In genomic region chr11:106216281-106216680, GRCh38 we compare ENCODE assay signal across 21 cellular contexts.
DNase-seq lines count a peak whose midpoint lies in the region; ATAC-seq and TF ChIP-seq lines count a peak whose summit lies in the region.
"Had no signal": no experiment of that assay in that cellular context is flagged by ENCODE, and none has a peak within 500 bp of the region (broad histone marks: within the 10 kb centered on the region; RNA-seq: fewer than 3 reads in every experiment).

No MANE protein-coding gene starts in this region.

- no peak overlapping the region for H3K4me3 ChIP-seq in GM23248
- no peak overlapping the region for H3K4me3 ChIP-seq in astrocyte of the spinal cord (ENCODE audit: low read depth, low read length)
- H3K4me3 ChIP-seq in fibroblast of lung (replicated peaks in 1 of 4; ENCODE audit: control extremely low read depth in 1 of 4, insufficient read depth in 1 of 4, low read depth in 3 of 4, low read length in 4 of 4): no peak overlapping the region
- no peak overlapping the region for H3K4me3 ChIP-seq in aorta (ENCODE audit: low read length in 2 of 2)
- H3K4me3 ChIP-seq: Peyer's patch, SK-N-MC had no signal

- H3K9me3 Mint-ChIP-seq in progenitor cell of endocrine pancreas (ENCODE audit: low read depth): peaks cover 29% of the 10 kb centered on the region
- H3K9me3 Mint-ChIP-seq: HFFc6 had no signal

- H3K4me2 ChIP-seq in GM23248 (ENCODE audit: unreplicated experiment) (no peak overlapping the region), fibroblast of lung (ENCODE audit: extremely low read depth, insufficient read depth, low read length) (no peak overlapping the region)

- peaks cover 41% of the 10 kb centered on the region for H3K4me1 Mint-ChIP-seq in progenitor cell of endocrine pancreas (ENCODE audit: low read depth)

- H4K20me1 ChIP-seq in GM23248 (ENCODE audit: insufficient read depth): no peaks in the 10 kb centered on the region
- H4K20me1 ChIP-seq in fibroblast of lung (ENCODE audit: control insufficient read depth, extremely low read depth, insufficient read depth, low read length): no peaks in the 10 kb centered on the region

- DNase-seq in GM23248 (peak; percentile 11), astrocyte of the spinal cord (ENCODE audit: low read depth, low spot score) (peak; percentile 14), fibroblast of lung (ENCODE audit: low read depth in 2 of 2) (peak; percentile 25 to 28), progenitor cell of endocrine pancreas (ENCODE audit: low spot score, unreplicated experiment) (no peak), ecto neural progenitor cell (ENCODE audit: low spot score) (no peak), activated T-cell treated with anti-CD3 and anti-CD28 coated beads for 4 hours (no peak), aorta (no peak)
- DNase-seq: BE2C, EL, GF-D8, H7, HFFc6, Kasumi-1, NCI-H1417, NCI-H1694 treated with DMSO at 0.1 percent for 48 hours, NCI-H2081 treated with DMSO at 0.1 percent for 48 hours, NCI-H2171 treated with DMSO at 0.1 percent for 48 hours, NCI-H526, Peyer's patch, SHP77 had no signal

- peaks cover 10% of the 10 kb centered on the region; the same call in 1 of the 2 replicates for H3K27me3 ChIP-seq in GM23248 (replicated peaks; ENCODE audit: insufficient read depth)
- H3K27me3 ChIP-seq in fibroblast of lung (ENCODE audit: control insufficient read depth, insufficient read depth, low read length): no peaks in the 10 kb centered on the region
- peaks cover 0 to 2% of the 10 kb centered on the region in 2 donors for H3K27me3 ChIP-seq in aorta (ENCODE audit: control insufficient read depth in 1 of 2, insufficient read depth in 2 of 2, low read length in 1 of 2)
- H3K27me3 ChIP-seq: Peyer's patch had no signal

- no peaks in the 10 kb centered on the region for H3K9me2 ChIP-seq in GM23248 (ENCODE audit: insufficient read depth)

- H3K79me2 ChIP-seq in GM23248 (ENCODE audit: insufficient read depth) (no peaks in the 10 kb centered on the region), fibroblast of lung (ENCODE audit: control insufficient read depth, insufficient read depth, low read length) (no peaks in the 10 kb centered on the region)

- H3K9me3 ChIP-seq in GM23248 (ENCODE audit: low read depth) (no peaks in the 10 kb centered on the region), fibroblast of lung (ENCODE audit: control insufficient read depth, insufficient read depth, low read depth, low read length) (no peaks in the 10 kb centered on the region), aorta (ENCODE audit: control insufficient read depth, low read length) (peaks cover 2% of the 10 kb centered on the region)
- H3K9me3 ChIP-seq: BE2C, Peyer's patch had no signal

- no peaks in the 10 kb centered on the region for H3K36me3 ChIP-seq in GM23248 (ENCODE audit: low read depth)
- no peaks in the 10 kb centered on the region for H3K36me3 ChIP-seq in fibroblast of lung (ENCODE audit: control insufficient read depth, insufficient read depth, low read length)
- no peaks in the 10 kb centered on the region for H3K36me3 ChIP-seq in aorta (ENCODE audit: control insufficient read depth in 1 of 2, insufficient read depth in 2 of 2, low read length in 1 of 2)
- H3K36me3 ChIP-seq: BE2C, Peyer's patch had no signal

- H3K9ac ChIP-seq in GM23248 (no peak overlapping the region), fibroblast of lung (ENCODE audit: insufficient read depth, low read length) (no peak overlapping the region)

- H3K4me3 Mint-ChIP-seq in progenitor cell of endocrine pancreas (ENCODE audit: low read depth): no peak overlapping the region
- H3K4me3 Mint-ChIP-seq: HFFc6 had no signal

- no peak overlapping the region for H3K27ac ChIP-seq in GM23248
- H3K27ac ChIP-seq in fibroblast of lung (ENCODE audit: insufficient read depth, low read length): no peak overlapping the region
- H3K27ac ChIP-seq in aorta (ENCODE audit: low read depth in 1 of 2, low read length in 2 of 2): no peak overlapping the region
- H3K27ac ChIP-seq: Peyer's patch, SK-N-MC had no signal

- intact Hi-C loops in aorta (cut with DNase I): no loop called here

- peaks cover 22% of the 10 kb centered on the region for H3K36me3 Mint-ChIP-seq in progenitor cell of endocrine pancreas (ENCODE audit: insufficient read depth)

- H3K27ac Mint-ChIP-seq in progenitor cell of endocrine pancreas: peak overlapping the region; percentile 22
- H3K27ac Mint-ChIP-seq: HFFc6 had no signal

- H3K4me1 ChIP-seq in GM23248 (ENCODE audit: insufficient read depth): no peaks in the 10 kb centered on the region
- no peaks in the 10 kb centered on the region for H3K4me1 ChIP-seq in fibroblast of lung (ENCODE audit: control insufficient read depth, extremely low read depth, insufficient read depth, low read length)
- no peaks in the 10 kb centered on the region for H3K4me1 ChIP-seq in aorta (ENCODE audit: control insufficient read depth in 1 of 2, insufficient read depth in 2 of 2, low read length in 2 of 2)
- H3K4me1 ChIP-seq: BE2C, Peyer's patch had no signal

- H2AFZ ChIP-seq in GM23248: no peak overlapping the region
- no peak overlapping the region for H2AFZ ChIP-seq in fibroblast of lung (ENCODE audit: low read length)

- TF ChIP-seq CTCF in astrocyte of the spinal cord (IDR thresholded peaks at IDR 0.05; ENCODE audit: low read depth, low read length) (no peak), fibroblast of lung (conservative IDR thresholded peaks at IDR 0.05 in 1 of 2, IDR thresholded peaks at IDR 0.05 in 1 of 2; ENCODE audit: low read depth in 1 of 2, low read length in 2 of 2) (no peak), progenitor cell of endocrine pancreas (IDR thresholded peaks at IDR 0.05; ENCODE audit: unreplicated experiment) (no peak)

- no peaks in the 10 kb centered on the region for H3K27me3 Mint-ChIP-seq in progenitor cell of endocrine pancreas

- no peaks in the 10 kb centered on the region for H3F3A ChIP-seq in GM23248 (ENCODE audit: insufficient read depth)

- in situ Hi-C loops in GM23248 (cut with MboI): no loop called here
- in situ Hi-C loops in astrocyte of the spinal cord (cut with HindIII; ENCODE audit: low sequenced_read_pairs): no loop called here

- ATAC-seq in aorta (ENCODE audit: low FRiP score): no peak

- WGBS in GM23248 (ENCODE audit: low coverage in 1 of 2, low lambda C conversion rate in 2 of 2, missing lambda C conversion rate in 2 of 2), 2 experiments: 42 to 58% methylated on average over 1 of the region's 1 CpG
- 10 to 15% methylated on average over 1 of the region's 1 CpG for WGBS in aorta, 2 donors

Comparison
In these comparisons a context has a peak if more than half of its experiments do, and no peak if none do; other contexts are left out.
1. DNase-seq: peak in GM23248 (single experiment), astrocyte of the spinal cord (single experiment) and fibroblast of lung (2 of 2); none in progenitor cell of endocrine pancreas (single experiment), ecto neural progenitor cell (single experiment), activated T-cell treated with anti-CD3 and anti-CD28 coated beads for 4 hours (single experiment) and aorta (0 of 2).